In the genomic region with DNA sequence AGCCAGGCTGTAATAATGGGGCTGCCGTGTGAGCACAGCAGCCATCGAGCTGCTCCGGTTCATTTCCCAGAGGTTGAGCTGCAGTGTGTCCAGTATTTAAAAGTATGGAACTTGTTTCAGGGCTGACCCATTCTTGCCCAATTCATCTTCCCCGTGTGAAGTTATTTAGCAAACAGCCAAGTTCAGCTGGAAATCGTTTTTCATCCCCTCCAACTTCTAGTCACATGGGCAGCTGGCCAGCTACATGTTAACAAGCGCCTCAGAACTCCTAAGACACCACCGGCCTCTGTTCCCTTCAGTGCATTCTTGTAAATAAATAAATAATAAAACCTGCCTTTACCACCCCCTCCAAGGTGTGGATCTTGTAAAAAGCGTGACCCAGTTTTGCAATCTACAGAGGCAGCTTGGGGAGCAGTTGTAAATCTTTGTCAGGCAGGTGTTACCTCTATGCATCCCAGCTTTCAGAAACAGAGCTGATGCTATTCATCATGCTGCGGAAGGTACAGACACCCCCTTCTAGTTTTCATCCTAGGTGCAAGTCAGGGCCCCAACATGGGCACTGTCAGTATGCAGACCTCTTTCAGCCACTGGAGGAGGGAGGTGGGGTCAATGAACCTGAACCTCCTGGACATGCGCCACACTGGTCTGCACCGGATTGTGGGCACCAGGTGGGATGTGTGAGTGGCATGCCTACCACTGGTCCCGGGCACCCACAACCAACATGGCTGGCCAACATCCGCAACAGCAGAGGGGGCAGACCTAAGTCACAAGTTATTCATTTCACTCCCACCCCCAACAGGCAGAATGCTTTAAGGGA, we compare ENCODE assay signal across 20 cellular contexts. TPM values are rescaled to one million over a fixed set of nuclear protein-coding genes. Genes with fewer than 3 reads are reported as not detected.
DNase-seq lines count a peak whose midpoint lies in the region; ATAC-seq and TF ChIP-seq lines count a peak whose summit lies in the region.
"Had no signal": no experiment of that assay in that cellular context is flagged by ENCODE, and none has a peak within 500 bp of the region (broad histone marks: within the 10 kb centered on the region; RNA-seq: fewer than 3 reads in every experiment).

No MANE protein-coding gene starts in this region.

- H3K27me3 Mint-ChIP-seq in progenitor cell of endocrine pancreas, result no peaks in the 10 kb centered on the region

- no peaks in the 10 kb centered on the region for H3K79me2 ChIP-seq in fibroblast of lung (ENCODE audit: control insufficient read depth, insufficient read depth, low read length)

- peak overlapping the region; percentile 0 for H3K9ac ChIP-seq in NT2/D1 (ENCODE audit: insufficient read length, low read depth)
- no peak overlapping the region for H3K9ac ChIP-seq in fibroblast of lung (ENCODE audit: insufficient read depth, low read length)
- peak overlapping the region in 1 of 2 donors; percentile 13 for H3K9ac ChIP-seq in stomach smooth muscle (ENCODE audit: low read length in 2 of 2)
- H3K9ac ChIP-seq: GM23248 had no signal

- H3K36me3 Mint-ChIP-seq in progenitor cell of endocrine pancreas (ENCODE audit: insufficient read depth), result peaks cover 10% of the 10 kb centered on the region

- no peak overlapping the region for H3K4me3 ChIP-seq in NT2/D1 (ENCODE audit: insufficient read length, low read depth)
- no peak overlapping the region for H3K4me3 ChIP-seq in fibroblast of lung (replicated peaks in 1 of 4; ENCODE audit: control extremely low read depth in 1 of 4, insufficient read depth in 1 of 4, low read depth in 3 of 4, low read length in 4 of 4)
- H3K4me3 ChIP-seq in stomach smooth muscle (ENCODE audit: low read length in 2 of 2), result peak overlapping the region; percentile 13 to 57
- H3K4me3 ChIP-seq: GM23248 had no signal

- H3K36me3 ChIP-seq in NT2/D1 (ENCODE audit: insufficient read depth, insufficient read length, low read length), result peaks cover 50% of the 10 kb centered on the region
- H3K36me3 ChIP-seq in fibroblast of lung (ENCODE audit: control insufficient read depth, insufficient read depth, low read length), result peaks cover 2% of the 10 kb centered on the region
- peaks cover 8 to 14% of the 10 kb centered on the region in 2 donors for H3K36me3 ChIP-seq in stomach smooth muscle (ENCODE audit: control insufficient read depth in 2 of 2, insufficient read depth in 2 of 2, low read length in 2 of 2)

- no peak overlapping the region for H2AFZ ChIP-seq in fibroblast of lung (ENCODE audit: low read length)
- H2AFZ ChIP-seq: GM23248 had no signal

- no peak for DNase-seq in NT2/D1 (ENCODE audit: low read depth, low spot score)
- DNase-seq in fibroblast of lung (ENCODE audit: low read depth in 2 of 2), result peak; percentile 37 to 72
- DNase-seq in left colon, result peak in 1 of 2 donors; percentile 24
- no peak for DNase-seq in progenitor cell of endocrine pancreas (ENCODE audit: low spot score, unreplicated experiment)
- no peak for DNase-seq in iPS-NIHi11 (ENCODE audit: low spot score)
- DNase-seq: ACHN; CD8-positive, alpha-beta T cell; DMS79; GM23248; HCEC 1CT; KBM-7; NCI-H146; NCI-H2081 treated with DMSO at 0.1 percent for 48 hours; NCI-H510A treated with DMSO at 0.1 percent for 48 hours; NCI-H82 had no signal

- H3K27ac ChIP-seq in fibroblast of lung (ENCODE audit: insufficient read depth, low read length), result no peak overlapping the region
- H3K27ac ChIP-seq in stomach smooth muscle (ENCODE audit: low read length), result peak overlapping the region; percentile 41
- H3K27ac ChIP-seq: GM23248 had no signal

- H3K27me3 ChIP-seq in NT2/D1 (ENCODE audit: insufficient read depth, insufficient read length), result no peaks in the 10 kb centered on the region
- no peaks in the 10 kb centered on the region for H3K27me3 ChIP-seq in fibroblast of lung (ENCODE audit: control insufficient read depth, insufficient read depth, low read length)
- H3K27me3 ChIP-seq in stomach smooth muscle (ENCODE audit: control insufficient read depth in 1 of 2, insufficient read depth in 2 of 2, low read length in 2 of 2), result no peaks in the 10 kb centered on the region

- H3K9me3 ChIP-seq in NT2/D1 (ENCODE audit: insufficient read depth, low read length), result no peaks in the 10 kb centered on the region
- no peaks in the 10 kb centered on the region for H3K9me3 ChIP-seq in fibroblast of lung (ENCODE audit: control insufficient read depth, insufficient read depth, low read depth, low read length)
- no peaks in the 10 kb centered on the region for H3K9me3 ChIP-seq in stomach smooth muscle (ENCODE audit: control insufficient read depth in 2 of 2, low read length in 2 of 2)

- H3K9me3 Mint-ChIP-seq in progenitor cell of endocrine pancreas (ENCODE audit: low read depth), result no peaks in the 10 kb centered on the region
- H3K9me3 Mint-ChIP-seq: CD8-positive, alpha-beta T cell had no signal

- no peak overlapping the region for H3K4me3 Mint-ChIP-seq in progenitor cell of endocrine pancreas (ENCODE audit: low read depth)
- H3K4me3 Mint-ChIP-seq: CD8-positive, alpha-beta T cell had no signal

- H3K4me1 Mint-ChIP-seq in progenitor cell of endocrine pancreas (ENCODE audit: low read depth), result peaks cover 2% of the 10 kb centered on the region

- no peaks in the 10 kb centered on the region for H4K20me1 ChIP-seq in fibroblast of lung (ENCODE audit: control insufficient read depth, extremely low read depth, insufficient read depth, low read length)

- no peak overlapping the region for H3K27ac Mint-ChIP-seq in progenitor cell of endocrine pancreas
- H3K27ac Mint-ChIP-seq: CD8-positive, alpha-beta T cell had no signal

- peaks cover 8% of the 10 kb centered on the region for H3K4me1 ChIP-seq in NT2/D1 (ENCODE audit: insufficient read depth, insufficient read length)
- H3K4me1 ChIP-seq in fibroblast of lung (ENCODE audit: control insufficient read depth, extremely low read depth, insufficient read depth, low read length), result no peaks in the 10 kb centered on the region
- H3K4me1 ChIP-seq in stomach smooth muscle (ENCODE audit: control insufficient read depth, insufficient read depth, low read length), result peaks cover 26% of the 10 kb centered on the region

- TF ChIP-seq CTCF in fibroblast of lung (conservative IDR thresholded peaks at IDR 0.05 in 1 of 2, IDR thresholded peaks at IDR 0.05 in 1 of 2; ENCODE audit: low read depth in 1 of 2, low read length in 2 of 2) (no peak), progenitor cell of endocrine pancreas (IDR thresholded peaks at IDR 0.05; ENCODE audit: unreplicated experiment) (no peak)

- intact Hi-C loops in left colon (cut with DNase I, micrococcal nuclease), result no loop called here

- no peak overlapping the region for H3K4me2 ChIP-seq in fibroblast of lung (ENCODE audit: extremely low read depth, insufficient read depth, low read length)

- ATAC-seq in left colon, result peak; percentile 65
- no peak for ATAC-seq in HG03439 (IDR thresholded peaks at IDR 0.05; ENCODE audit: unreplicated experiment)
- ATAC-seq: CD8-positive, alpha-beta T cell; Panc1 had no signal

RNA-seq across cellular contexts. Expression of a gene that starts 18.7 kb away (rescaled TPM):
- not detected in 2 replicates for total RNA-seq in fibroblast of lung
- not detected in 2 replicates for polyA plus RNA-seq in fibroblast of lung
- not detected in 2 replicates for polyA plus RNA-seq in fibroblast of lung (2012)
- polyA minus RNA-seq in fibroblast of lung (ENCODE audit: low replicate concordance), result not detected in 2 replicates
- not detected for total RNA-seq in left colon
- not detected in 2 replicates for total RNA-seq in progenitor cell of endocrine pancreas
- total RNA-seq: CD8-positive, alpha-beta T cell; G401; GM23248 had no signal
- polyA plus RNA-seq: BJ, GM23248 had no signal

RNA-seq across cellular contexts. Expression of a gene that starts 34.0 kb away (rescaled TPM):
- total RNA-seq in fibroblast of lung, result 18.2 and 22.3 TPM in 2 replicates
- polyA plus RNA-seq in fibroblast of lung, result 32.0 and 33.1 TPM in 2 replicates
- 21.9 and 28.0 TPM in 2 replicates for polyA plus RNA-seq in fibroblast of lung (2012)
- 18.3 and 19.8 TPM in 2 replicates for polyA minus RNA-seq in fibroblast of lung (ENCODE audit: low replicate concordance)
- 10 to 100 TPM; 46.2 to 52.4 TPM for total RNA-seq in left colon
- 29.3 and 31.9 TPM in 2 replicates for total RNA-seq in progenitor cell of endocrine pancreas

RNA-seq across cellular contexts. Expression of a gene that starts 46.5 kb away (rescaled TPM):
- 12.1 and 14.9 TPM in 2 replicates for total RNA-seq in fibroblast of lung
- 6.6 and 9.1 TPM in 2 replicates for polyA plus RNA-seq in fibroblast of lung
- 4.7 and 6.3 TPM in 2 replicates for polyA plus RNA-seq in fibroblast of lung (2012)
- 6.6 and 10.1 TPM in 2 replicates for polyA minus RNA-seq in fibroblast of lung (ENCODE audit: low replicate concordance)
- 10 to 100 TPM; 15.6 to 18.1 TPM for total RNA-seq in left colon
- total RNA-seq in progenitor cell of endocrine pancreas, result 5.5 and 5.6 TPM in 2 replicates

Comparison
In these comparisons a context has a peak if more than half of its experiments do, and no peak if none do; other contexts are left out.
1. DNase-seq: peak in fibroblast of lung (2 of 2); none in NT2/D1 (single experiment), progenitor cell of endocrine pancreas (single experiment) and iPS-NIHi11 (single experiment).
2. H3K4me3 ChIP-seq: peak in stomach smooth muscle (2 of 2); none in NT2/D1 (single experiment) and fibroblast of lung (0 of 4).